In the genomic region with DNA sequence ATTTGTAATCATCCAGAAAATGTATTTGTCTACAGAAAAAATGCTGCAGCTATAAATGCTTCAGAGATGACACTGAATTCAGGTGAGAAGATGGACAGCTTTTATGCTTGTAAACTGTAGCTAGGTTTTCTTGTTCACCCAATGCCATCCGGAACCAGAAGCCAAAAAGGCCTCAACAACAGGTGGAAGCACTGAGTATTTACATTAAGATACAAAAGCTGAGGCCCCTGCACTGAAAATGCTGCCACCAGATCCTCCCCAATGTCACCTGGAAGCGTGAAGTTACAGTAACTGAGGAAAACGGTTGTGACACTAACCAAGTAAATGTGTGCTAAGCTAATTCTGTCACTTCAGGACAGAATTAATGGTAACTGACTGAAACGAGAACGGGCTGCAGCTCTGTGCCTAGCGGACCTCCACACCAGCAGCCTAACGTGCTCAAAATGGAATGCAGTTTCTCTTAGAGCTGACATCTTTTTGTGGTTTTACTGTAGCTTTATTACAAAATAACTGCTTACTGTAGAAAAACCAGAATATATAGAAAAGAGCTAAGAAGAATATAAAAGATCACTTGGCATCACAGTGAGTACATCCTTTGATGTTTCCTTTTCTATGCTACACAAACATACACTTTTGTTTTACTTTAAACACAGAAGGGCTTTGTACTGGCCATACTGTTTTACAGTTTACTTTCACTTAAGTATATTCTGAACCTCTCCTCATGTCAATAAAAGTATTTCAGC, we compare ENCODE assay signal across 10 cellular contexts. TPM values are rescaled to one million over a fixed set of nuclear protein-coding genes. Genes with fewer than 3 reads are reported as not detected.
DNase-seq lines count a peak whose midpoint lies in the region; ATAC-seq and TF ChIP-seq lines count a peak whose summit lies in the region.
"Had no signal": no experiment of that assay in that cellular context is flagged by ENCODE, and none has a peak within 500 bp of the region (broad histone marks: within the 10 kb centered on the region; RNA-seq: fewer than 3 reads in every experiment).

No MANE protein-coding gene starts in this region.

- H3K27me3 ChIP-seq in esophagus squamous epithelium: no peaks in the 10 kb centered on the region
- no peaks in the 10 kb centered on the region for H3K27me3 ChIP-seq in thymus (ENCODE audit: control insufficient read depth, insufficient read depth)
- no peaks in the 10 kb centered on the region for H3K27me3 ChIP-seq in foreskin keratinocyte

- CTCF ChIA-PET in activated naive CD4-positive, alpha-beta T cell treated with anti-CD3 and anti-CD28 coated beads, Interleukin-2, amount 10 ng/mL, durations not matched to agents 7 days and 5 days (lab: Charles Lee): interaction anchor here (0.8 to 2.7 kb wide), 10 partner anchors 10 to 140 kb away, joined by 3 to 9 read pairs (median 5); no protein-coding TSS in a partner anchor
- CTCF ChIA-PET in T-cell (lab: Charles Lee): interaction anchor here (0.7 to 2.0 kb wide), 3 partner anchors 11 to 220 kb away, joined by 3 to 8 read pairs (median 3); no protein-coding TSS in a partner anchor

- H3K27ac Mint-ChIP-seq in activated naive CD4-positive, alpha-beta T cell treated with anti-CD3 and anti-CD28 coated beads, Interleukin-2, amount 10 ng/mL, durations not matched to agents 7 days and 5 days: peak overlapping the region; percentile 86
- peak overlapping the region; percentile 21 to 75 for H3K27ac Mint-ChIP-seq in T-cell

- H3K36me3 ChIP-seq in esophagus squamous epithelium: no peaks in the 10 kb centered on the region
- no peaks in the 10 kb centered on the region for H3K36me3 ChIP-seq in thymus (ENCODE audit: control insufficient read depth, insufficient read depth)

- POLR2A ChIA-PET in T-cell (lab: Charles Lee): interaction anchor here (0.6 to 0.7 kb wide), 2 partner anchors 23 to 398 kb away, joined by 3 read pairs; no protein-coding TSS in a partner anchor

- TF ChIP-seq POLR2A in esophagus squamous epithelium (IDR thresholded peaks at IDR 0.05): no peak

- H3K9me3 ChIP-seq in esophagus squamous epithelium (no peaks in the 10 kb centered on the region), thymus (ENCODE audit: control insufficient read depth) (no peaks in the 10 kb centered on the region)

- intact Hi-C loops in esophagus squamous epithelium (cut with DNase I): no loop called here

- no peaks in the 10 kb centered on the region for H3K9me3 Mint-ChIP-seq in activated naive CD4-positive, alpha-beta T cell treated with anti-CD3 and anti-CD28 coated beads, Interleukin-2, amount 10 ng/mL, durations not matched to agents 7 days and 5 days
- H3K9me3 Mint-ChIP-seq in T-cell: no peaks in the 10 kb centered on the region

- WGBS in esophagus squamous epithelium, 2 donors: 43 to 51% methylated on average over 6 to 7 of the region's 7 CpGs
- WGBS in thymus: 14% methylated on average over 7 of the region's 7 CpGs

- H3K4me1 Mint-ChIP-seq in activated naive CD4-positive, alpha-beta T cell treated with anti-CD3 and anti-CD28 coated beads, Interleukin-2, amount 10 ng/mL, durations not matched to agents 7 days and 5 days: peaks cover 94% of the 10 kb centered on the region
- H3K4me1 Mint-ChIP-seq in T-cell: peaks cover 73 to 95% (median 87%) of the 10 kb centered on the region in 3 donors

- no peak overlapping the region for H3K4me3 ChIP-seq in esophagus squamous epithelium
- peak overlapping the region; percentile 2 for H3K4me3 ChIP-seq in thymus (ENCODE audit: low read length)

- no peak for DNase-seq in activated naive CD4-positive, alpha-beta T cell treated with anti-CD3 and anti-CD28 coated beads, Interleukin-2, amount 10 ng/mL, durations not matched to agents 7 days and 5 days
- no peak for DNase-seq in activated naive CD4-positive, alpha-beta T cell treated with Interleukin-2 at 50 U/mL for 16 hours
- no peak for DNase-seq in T-cell
- no peak for DNase-seq in esophagus squamous epithelium (lab: John Stamatoyannopoulos, UW)
- DNase-seq in dedifferentiated amniotic fluid mesenchymal stem cell (ENCODE audit: extremely low spot score): no peak
- DNase-seq in foreskin keratinocyte: no peak
- DNase-seq: left ventricle myocardium superior, NCI-H1930 had no signal

- peaks cover 45% of the 10 kb centered on the region for H3K36me3 Mint-ChIP-seq in activated naive CD4-positive, alpha-beta T cell treated with anti-CD3 and anti-CD28 coated beads, Interleukin-2, amount 10 ng/mL, durations not matched to agents 7 days and 5 days
- no peaks in the 10 kb centered on the region for H3K36me3 Mint-ChIP-seq in T-cell

- TF ChIP-seq CTCF in esophagus squamous epithelium (IDR thresholded peaks at IDR 0.05): no peak
- TF ChIP-seq CTCF in foreskin keratinocyte (conservative IDR thresholded peaks at IDR 0.05): no peak

- H3K27ac ChIP-seq in esophagus squamous epithelium (peak overlapping the region in 3 of 4 donors; percentile 25 to 70 (median 60)), thymus (ENCODE audit: low read depth) (peak overlapping the region; percentile 71), foreskin keratinocyte (no peak overlapping the region)

- ATAC-seq in T-cell (replicated peaks in 1 of 4) (no peak), foreskin keratinocyte (no peak), GM21423 (IDR thresholded peaks at IDR 0.05; ENCODE audit: unreplicated experiment) (no peak)
- ATAC-seq: left ventricle myocardium superior had no signal

- H3K4me1 ChIP-seq in esophagus squamous epithelium (peaks cover 43 to 100% (median 76%) of the 10 kb centered on the region in 3 donors), thymus (ENCODE audit: control insufficient read depth, insufficient read depth, low read length) (peaks cover 34% of the 10 kb centered on the region), foreskin keratinocyte (peaks cover 21% of the 10 kb centered on the region)

- H3K27me3 Mint-ChIP-seq in activated naive CD4-positive, alpha-beta T cell treated with anti-CD3 and anti-CD28 coated beads, Interleukin-2, amount 10 ng/mL, durations not matched to agents 7 days and 5 days: no peaks in the 10 kb centered on the region
- no peaks in the 10 kb centered on the region for H3K27me3 Mint-ChIP-seq in T-cell

- peak overlapping the region; percentile 9 for H3K4me3 Mint-ChIP-seq in activated naive CD4-positive, alpha-beta T cell treated with anti-CD3 and anti-CD28 coated beads, Interleukin-2, amount 10 ng/mL, durations not matched to agents 7 days and 5 days
- peak overlapping the region; percentile 18 to 70 (median 22) for H3K4me3 Mint-ChIP-seq in T-cell

RNA-seq across cellular contexts. Expression of gene CHSY1, which starts 7.6 kb away (rescaled TPM):
- 10 to 100 TPM; 10.8 to 17.7 (median 14.8) TPM for total RNA-seq in T-cell
- 10 to 100 TPM in 3 of 4 donors, 1 to 10 TPM in 1; 8.8 to 19.3 (median 11.4) TPM for total RNA-seq in esophagus squamous epithelium
- polyA plus RNA-seq in thymus: 14.9 TPM
- total RNA-seq in foreskin keratinocyte: 31.1 and 33.2 TPM in 2 replicates
- polyA plus RNA-seq in foreskin keratinocyte: 9.2 and 11.8 TPM in 2 replicates

RNA-seq across cellular contexts. Expression of gene SELENOS, which starts 33.1 kb away (rescaled TPM):
- total RNA-seq in T-cell (10 to 100 TPM; 31.3 to 39.9 (median 38.4) TPM), esophagus squamous epithelium (10 to 100 TPM; 57.6 to 69.6 (median 63.4) TPM), foreskin keratinocyte (71.4 and 75.6 TPM in 2 replicates)
- polyA plus RNA-seq in thymus (64.5 TPM), foreskin keratinocyte (80.6 and 83.0 TPM in 2 replicates)

RNA-seq across cellular contexts. Expression of gene SNRPA1, which starts 50.8 kb away (rescaled TPM):
- total RNA-seq in T-cell: 100 to 1,000 TPM in 2 of 5 donors, 10 to 100 TPM in 3; 77.0 to 199 (median 97.0) TPM
- total RNA-seq in esophagus squamous epithelium: 10 to 100 TPM; 29.7 to 57.1 (median 47.5) TPM
- polyA plus RNA-seq in thymus: 71.4 TPM
- 47.2 and 62.8 TPM in 2 replicates for total RNA-seq in foreskin keratinocyte
- polyA plus RNA-seq in foreskin keratinocyte: 102 and 107 TPM in 2 replicates
